Comparison of ENCODE assay signal across 10 cellular contexts in the genomic region with DNA sequence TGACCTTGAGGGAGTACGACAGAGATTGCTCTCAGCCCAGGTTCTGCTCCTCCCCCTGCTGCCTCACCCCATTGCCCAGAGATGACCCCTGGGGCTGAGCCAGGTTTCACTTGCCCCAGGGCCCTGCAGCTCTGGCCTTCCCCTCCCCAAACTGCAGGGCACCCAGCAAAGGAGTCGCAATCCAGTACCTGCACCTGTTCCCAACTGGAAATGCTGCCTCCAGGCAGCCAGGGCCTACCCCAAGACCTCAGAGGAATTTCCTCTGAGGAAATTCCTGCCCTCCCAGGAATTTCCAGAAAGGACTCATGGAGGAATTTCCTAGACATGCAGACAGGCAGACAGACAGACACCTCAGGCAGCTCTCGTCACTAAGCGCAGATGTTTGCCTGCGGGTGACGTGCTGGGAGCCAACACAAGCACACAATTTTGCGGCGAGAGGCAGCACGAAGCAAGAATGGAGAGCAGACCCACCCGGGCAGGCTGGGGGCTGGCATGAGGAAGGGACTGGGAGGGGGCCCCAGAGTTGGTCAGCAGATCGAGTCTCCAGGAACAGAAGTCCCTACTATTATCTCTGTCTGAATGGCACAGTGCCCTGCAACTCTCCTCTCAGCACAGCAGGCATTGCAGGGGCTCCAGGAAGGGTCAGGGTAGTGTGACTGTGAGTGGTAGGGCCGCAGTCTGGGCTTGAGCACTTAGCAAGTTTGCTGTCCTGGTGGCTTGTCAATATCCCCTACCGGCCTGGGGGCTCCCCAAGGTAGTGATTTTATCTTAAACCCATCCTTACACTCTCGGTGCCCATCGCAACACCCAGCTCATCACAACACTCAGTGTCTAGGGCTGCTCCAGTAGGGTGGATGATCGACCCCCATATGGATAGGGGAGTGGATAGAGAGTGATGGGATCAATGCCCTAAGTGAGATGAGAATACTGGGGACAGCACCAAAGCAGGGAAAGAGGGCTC. TPM values are rescaled to one million over a fixed set of nuclear protein-coding genes. Genes with fewer than 3 reads are reported as not detected.
DNase-seq lines count a peak whose midpoint lies in the region; ATAC-seq and TF ChIP-seq lines count a peak whose summit lies in the region.
"Had no signal": no experiment of that assay in that cellular context is flagged by ENCODE, and none has a peak within 500 bp of the region (broad histone marks: within the 10 kb centered on the region; RNA-seq: fewer than 3 reads in every experiment).

No MANE protein-coding gene starts in this region.

- ATAC-seq in foreskin keratinocyte = peak; percentile 22
- ATAC-seq in stimulated activated naive CD8-positive, alpha-beta T cell treated with anti-CD3 and anti-CD28 coated beads, Interleukin-15, amount 100 ng/mL, for 72 hours = no peak

- no peaks in the 10 kb centered on the region for H3K36me3 Mint-ChIP-seq in neural crest cell (ENCODE audit: low read depth)
- H3K36me3 Mint-ChIP-seq: CD4-positive, CD25-positive, alpha-beta regulatory T cell had no signal

- H3K27me3 Mint-ChIP-seq in neural crest cell (ENCODE audit: low read depth) = peaks cover 91% of the 10 kb centered on the region
- peaks cover 39% of the 10 kb centered on the region for H3K27me3 Mint-ChIP-seq in stimulated activated naive CD8-positive, alpha-beta T cell treated with anti-CD3 and anti-CD28 coated beads, Interleukin-15, amount 100 ng/mL, for 72 hours

- no peaks in the 10 kb centered on the region for H3K36me3 ChIP-seq in SJSA1

- peak overlapping the region; percentile 44 for H3K4me3 Mint-ChIP-seq in neural crest cell
- H3K4me3 Mint-ChIP-seq in stimulated activated naive CD8-positive, alpha-beta T cell treated with anti-CD3 and anti-CD28 coated beads, Interleukin-15, amount 100 ng/mL, for 72 hours = no peak overlapping the region

- H3K9me3 Mint-ChIP-seq in neural crest cell = no peaks in the 10 kb centered on the region
- H3K9me3 Mint-ChIP-seq in stimulated activated naive CD8-positive, alpha-beta T cell treated with anti-CD3 and anti-CD28 coated beads, Interleukin-15, amount 100 ng/mL, for 72 hours = no peaks in the 10 kb centered on the region
- H3K9me3 Mint-ChIP-seq: CD4-positive, CD25-positive, alpha-beta regulatory T cell had no signal

- peaks cover 62% of the 10 kb centered on the region for H3K4me1 ChIP-seq in SJSA1 (replicated peaks)
- H3K4me1 ChIP-seq in foreskin keratinocyte = peaks cover 30% of the 10 kb centered on the region

- H3K4me1 Mint-ChIP-seq in neural crest cell = peaks cover 26% of the 10 kb centered on the region
- peaks cover 35% of the 10 kb centered on the region for H3K4me1 Mint-ChIP-seq in stimulated activated naive CD8-positive, alpha-beta T cell treated with anti-CD3 and anti-CD28 coated beads, Interleukin-15, amount 100 ng/mL, for 72 hours

- DNase-seq in Daoy (ENCODE audit: low read depth) (peak; percentile 88), SJSA1 (ENCODE audit: low read depth in 1 of 2, low spot score in 2 of 2) (peak; percentile 80 to 85), foreskin keratinocyte (peak; percentile 95 to 96), neural crest cell (ENCODE audit: low read depth, low spot score) (no peak), occipital lobe (lab: John Stamatoyannopoulos, UW) (no peak), DMS79 treated with DMSO at 0.1 percent for 48 hours (lab: John Stamatoyannopoulos, UW) (no peak)
- DNase-seq in stimulated activated naive CD8-positive, alpha-beta T cell treated with anti-CD3 and anti-CD28 coated beads, Interleukin-15, amount 100 ng/mL, for 72 hours = no peak
- no peak for DNase-seq in stimulated activated CD4-positive, alpha-beta T cell treated with anti-CD3 and anti-CD28 coated beads, Interleukin-1b, Interleukin-23, amount 100 ng/mL, for 48 hours
- DNase-seq: CD4-positive, CD25-positive, alpha-beta regulatory T cell; SW 1271 had no signal

- H3K27me3 ChIP-seq in SJSA1 (replicated peaks) = peaks cover 29% of the 10 kb centered on the region
- no peaks in the 10 kb centered on the region for H3K27me3 ChIP-seq in foreskin keratinocyte

- H3K4me3 ChIP-seq in SJSA1 = no peak overlapping the region

- H3K27ac Mint-ChIP-seq in neural crest cell (ENCODE audit: unreplicated experiment) = no peak overlapping the region
- no peak overlapping the region for H3K27ac Mint-ChIP-seq in stimulated activated naive CD8-positive, alpha-beta T cell treated with anti-CD3 and anti-CD28 coated beads, Interleukin-15, amount 100 ng/mL, for 72 hours

- TF ChIP-seq CTCF in foreskin keratinocyte (conservative IDR thresholded peaks at IDR 0.05) (no peak), neural crest cell (conservative IDR thresholded peaks at IDR 0.05) (no peak)

- no peaks in the 10 kb centered on the region for H3K9me3 ChIP-seq in SJSA1 (replicated peaks)

- H3K27ac ChIP-seq in SJSA1 = peak overlapping the region; percentile 12
- H3K27ac ChIP-seq in foreskin keratinocyte = peak overlapping the region; percentile 99

RNA-seq across cellular contexts. Expression of a gene that starts 2.9 kb away (rescaled TPM):
- 24.6 and 34.5 TPM in 2 replicates for total RNA-seq in Daoy (2014; rRNA removed; shearing (Covaris generic))
- total RNA-seq in SJSA1 (2014; rRNA removed; shearing (Covaris generic)) = 0.89 and 0.91 TPM in 2 replicates
- total RNA-seq in foreskin keratinocyte (27.3 and 48.2 TPM in 2 replicates), neural crest cell (0.50 and 0.77 TPM in 2 replicates), occipital lobe (2.7 TPM)
- polyA plus RNA-seq in foreskin keratinocyte = 25.7 and 41.9 TPM in 2 replicates

RNA-seq across cellular contexts. Expression of a gene that starts 10.9 kb away (rescaled TPM):
- 14.9 and 28.7 TPM in 2 replicates for total RNA-seq in Daoy (2014; rRNA removed; shearing (Covaris generic))
- total RNA-seq in SJSA1 (2014; rRNA removed; shearing (Covaris generic)) = 9.9 and 23.4 TPM in 2 replicates
- 63.0 and 65.0 TPM in 2 replicates for total RNA-seq in foreskin keratinocyte
- 78.9 and 81.8 TPM in 2 replicates for polyA plus RNA-seq in foreskin keratinocyte
- total RNA-seq in neural crest cell = 23.2 and 25.1 TPM in 2 replicates
- 6.2 TPM for total RNA-seq in occipital lobe

RNA-seq across cellular contexts. Expression of a gene that starts 15.5 kb away (rescaled TPM):
- total RNA-seq in Daoy (2014; rRNA removed; shearing (Covaris generic)) = 5.0 and 66.4 TPM in 2 replicates
- 40.7 and 76.6 TPM in 2 replicates for total RNA-seq in SJSA1 (2014; rRNA removed; shearing (Covaris generic))
- total RNA-seq in foreskin keratinocyte (37.4 and 45.2 TPM in 2 replicates), neural crest cell (77.7 and 80.0 TPM in 2 replicates), occipital lobe (12.0 TPM)
- polyA plus RNA-seq in foreskin keratinocyte = 84.4 and 94.5 TPM in 2 replicates

RNA-seq across cellular contexts. Expression of a gene that starts 46.1 kb away (rescaled TPM):
- 1.1 and 2.4 TPM in 2 replicates for total RNA-seq in Daoy (2014; rRNA removed; shearing (Covaris generic))
- 0.21 and 0.85 TPM in 2 replicates for total RNA-seq in SJSA1 (2014; rRNA removed; shearing (Covaris generic))
- total RNA-seq in foreskin keratinocyte (4.1 and 4.2 TPM in 2 replicates), neural crest cell (5.6 and 6.6 TPM in 2 replicates), occipital lobe (7.6 TPM)
- polyA plus RNA-seq in foreskin keratinocyte = 4.3 and 5.0 TPM in 2 replicates

RNA-seq across cellular contexts. Expression of a gene that starts 48.3 kb away (rescaled TPM):
- total RNA-seq in Daoy (2014; rRNA removed; shearing (Covaris generic)) = 123 and 131 TPM in 2 replicates
- 61.7 and 94.8 TPM in 2 replicates for total RNA-seq in SJSA1 (2014; rRNA removed; shearing (Covaris generic))
- total RNA-seq in foreskin keratinocyte (176 and 184 TPM in 2 replicates), neural crest cell (125 and 152 TPM in 2 replicates), occipital lobe (59.0 TPM)
- 274 and 294 TPM in 2 replicates for polyA plus RNA-seq in foreskin keratinocyte

Comparison
In these comparisons a context has a peak if more than half of its experiments do, and no peak if none do; other contexts are left out.
1. DNase-seq: peak in Daoy (single experiment), SJSA1 (2 of 2) and foreskin keratinocyte (2 of 2); none in neural crest cell (single experiment), stimulated activated naive CD8-positive, alpha-beta T cell treated with anti-CD3 and anti-CD28 coated beads, Interleukin-15, amount 100 ng/mL, for 72 hours (0 of 2), occipital lobe (single experiment), stimulated activated CD4-positive, alpha-beta T cell treated with anti-CD3 and anti-CD28 coated beads, Interleukin-1b, Interleukin-23, amount 100 ng/mL, for 48 hours (single experiment) and DMS79 treated with DMSO at 0.1 percent for 48 hours (single experiment).